8 cellular contexts compared by ENCODE assay signal in genomic region chr11:61161190-61162091, GRCh38. TPM values are rescaled to one million over a fixed set of nuclear protein-coding genes. Genes with fewer than 3 reads are reported as not detected.
DNase-seq lines count a peak whose midpoint lies in the region; ATAC-seq, FAIRE-seq and TF ChIP-seq lines count a peak whose summit lies in the region.

Gene VPS37C (minus strand): TSS chr11:61161426. CDS start chr11:61138829, 22,597 bp downstream.

- no peaks in the 10 kb centered on the region for H4K20me1 ChIP-seq in SU-DHL-6 (ENCODE audit: low read depth, low read length)

- H3K27ac Mint-ChIP-seq in activated naive CD8-positive, alpha-beta T cell treated with anti-CD3 and anti-CD28 coated beads, Interleukin-2, amount 50 U/mL, for 24 hours, result peak within 1 kb of the TSS; percentile 86

- DNase-seq in GM12891 (ENCODE audit: insufficient read length, low spot score) (peak; percentile 89), NCI-H128 (lab: John Stamatoyannopoulos, UW; ENCODE audit: unreplicated experiment) (peak; percentile 83), Right ventricle myocardium inferior (ENCODE audit: missing footprints) (peak; percentile 95), tibial artery (peak; percentile 83 to 93)
- DNase-seq in activated naive CD8-positive, alpha-beta T cell treated with anti-CD3 and anti-CD28 coated beads, Interleukin-2, amount 50 U/mL, for 24 hours, result peak; percentile 97

- TF ChIP-seq CTCF in SU-DHL-6 (IDR thresholded peaks at IDR 0.05; ENCODE audit: insufficient read depth, low read length, poor library complexity, severe bottlenecking), result no peak
- peak; percentile 20 for TF ChIP-seq CTCF in parathyroid adenoma (IDR thresholded peaks at IDR 0.05)
- peak; percentile 22 to 45 for TF ChIP-seq CTCF in tibial artery (IDR thresholded peaks at IDR 0.05)

- H3K27me3 ChIP-seq in SU-DHL-6 (ENCODE audit: low read length) (no peaks in the 10 kb centered on the region), parathyroid adenoma (ENCODE audit: control insufficient read depth, insufficient read depth, low read length) (no peaks in the 10 kb centered on the region), tibial artery (no peaks in the 10 kb centered on the region)

- H2AFZ ChIP-seq in SU-DHL-6 (ENCODE audit: low read depth, low read length, severe bottlenecking), result peak within 1 kb of the TSS; percentile 82
- H2AFZ ChIP-seq in parathyroid adenoma, result peak within 1 kb of the TSS; percentile 86

- no peaks in the 10 kb centered on the region for H3K27me3 Mint-ChIP-seq in activated naive CD8-positive, alpha-beta T cell treated with anti-CD3 and anti-CD28 coated beads, Interleukin-2, amount 50 U/mL, for 24 hours

- intact Hi-C loops in Right ventricle myocardium inferior (cut with DNase I) (no loop called here), tibial artery (cut with DNase I; ENCODE audit: low total_unique reads) (loop anchor here (2.0 kb wide), 1 partner anchor 27 kb away; no protein-coding TSS in a partner anchor)

- H3K9me3 ChIP-seq in SU-DHL-6 (ENCODE audit: insufficient read depth, low read length), result no peaks in the 10 kb centered on the region
- no peaks in the 10 kb centered on the region for H3K9me3 ChIP-seq in parathyroid adenoma (ENCODE audit: control insufficient read depth, low read length)
- H3K9me3 ChIP-seq in tibial artery, result no peaks in the 10 kb centered on the region

- peaks cover 14% of the 10 kb centered on the region; the same call in 1 of the 2 replicates for H3F3A ChIP-seq in SU-DHL-6 (ENCODE audit: insufficient read depth)

- peak within 1 kb of the TSS; percentile 94 for H3K4me2 ChIP-seq in SU-DHL-6 (ENCODE audit: low read depth, low read length, poor library complexity, severe bottlenecking)
- peak within 1 kb of the TSS; percentile 89 for H3K4me2 ChIP-seq in parathyroid adenoma (ENCODE audit: low read length)

- H3K4me1 ChIP-seq in parathyroid adenoma, result peaks cover 7% of the 10 kb centered on the region
- peaks cover 0 to 34% (median 22%) of the 10 kb centered on the region in 4 donors for H3K4me1 ChIP-seq in tibial artery

- peak within 1 kb of the TSS; percentile 79 for H3K9ac ChIP-seq in SU-DHL-6 (ENCODE audit: low read length)
- H3K9ac ChIP-seq in parathyroid adenoma, result no peak within 1 kb of the TSS

- peak within 1 kb of the TSS; percentile 85 for H3K4me3 Mint-ChIP-seq in activated naive CD8-positive, alpha-beta T cell treated with anti-CD3 and anti-CD28 coated beads, Interleukin-2, amount 50 U/mL, for 24 hours

- peak; percentile 79 for ATAC-seq in HG02759 (IDR thresholded peaks at IDR 0.05; ENCODE audit: unreplicated experiment)
- ATAC-seq in activated naive CD8-positive, alpha-beta T cell treated with anti-CD3 and anti-CD28 coated beads, Interleukin-2, amount 50 U/mL, for 24 hours, result peak; percentile 80
- ATAC-seq in Right ventricle myocardium inferior, result peak; percentile 98

- H3K27ac ChIP-seq in SU-DHL-6 (ENCODE audit: low read depth, low read length) (peak within 1 kb of the TSS; percentile 88), parathyroid adenoma (peak within 1 kb of the TSS; percentile 93), tibial artery (peak within 1 kb of the TSS; percentile 91 to 98)

- no peaks in the 10 kb centered on the region for H3K9me2 ChIP-seq in SU-DHL-6 (replicated peaks; ENCODE audit: insufficient read depth, low read length)

- peaks cover 64% of the 10 kb centered on the region for H3K4me1 Mint-ChIP-seq in activated naive CD8-positive, alpha-beta T cell treated with anti-CD3 and anti-CD28 coated beads, Interleukin-2, amount 50 U/mL, for 24 hours

- H3K79me2 ChIP-seq in SU-DHL-6 (ENCODE audit: insufficient read depth, low read length) (peaks cover 7% of the 10 kb centered on the region; the same call in 1 of the 2 replicates), parathyroid adenoma (peaks cover 8% of the 10 kb centered on the region)

- no peaks in the 10 kb centered on the region for H3K36me3 ChIP-seq in SU-DHL-6 (ENCODE audit: low read length)
- H3K36me3 ChIP-seq in parathyroid adenoma (ENCODE audit: control insufficient read depth, insufficient read depth, low read length), result no peaks in the 10 kb centered on the region
- H3K36me3 ChIP-seq in tibial artery, result no peaks in the 10 kb centered on the region

- peak; percentile 75 for TF ChIP-seq POLR2A in GM12891 (IDR thresholded peaks at IDR 0.05; ENCODE audit: low read depth, low read length)

- peak within 1 kb of the TSS; percentile 67 for H3K4me3 ChIP-seq in SU-DHL-6 (ENCODE audit: insufficient read depth, low read length, poor library complexity, severe bottlenecking)
- peak within 1 kb of the TSS; percentile 66 for H3K4me3 ChIP-seq in parathyroid adenoma (ENCODE audit: low read depth, low read length)
- peak within 1 kb of the TSS; percentile 68 to 85 for H3K4me3 ChIP-seq in tibial artery

- peak; percentile 96 for FAIRE-seq in GM12891 (lab: Jason Lieb, UNC)

- H3K36me3 Mint-ChIP-seq in activated naive CD8-positive, alpha-beta T cell treated with anti-CD3 and anti-CD28 coated beads, Interleukin-2, amount 50 U/mL, for 24 hours (ENCODE audit: low read depth), result peaks cover 5% of the 10 kb centered on the region

- H3K9me3 Mint-ChIP-seq in activated naive CD8-positive, alpha-beta T cell treated with anti-CD3 and anti-CD28 coated beads, Interleukin-2, amount 50 U/mL, for 24 hours, result no peaks in the 10 kb centered on the region

TF ChIP-seq in GM12891, 5 proteins besides CTCF, POLR2A, EP300 and RAD21:
- TF ChIP-seq POLR2AphosphoS5 (IDR thresholded peaks at IDR 0.05; ENCODE audit: low read depth, low read length) (peak; percentile 81), PAX5 (IDR thresholded peaks at IDR 0.05; ENCODE audit: insufficient read depth, low read length, severe bottlenecking) (no peak), TAF1 (IDR thresholded peaks at IDR 0.05; ENCODE audit: low read depth, low read length) (peak; percentile 63), SPI1 (IDR thresholded peaks at IDR 0.05; ENCODE audit: low read depth, low read length) (no peak), POU2F2 (IDR thresholded peaks at IDR 0.05; ENCODE audit: low read depth, low read length) (0 out of 2 replicates have a peak, but pooled peaks have one; percentile 31)

RNA-seq across cellular contexts. Expression of gene VPS37C, which starts in this region (rescaled TPM):
- polyA plus RNA-seq in GM12891 (2012; ENCODE audit: low read depth, missing spikeins), result 6.5 TPM
- 16.5 TPM for total RNA-seq in Right ventricle myocardium inferior

Comparison
In these comparisons a context has a peak if more than half of its experiments do, and no peak if none do; other contexts are left out.
1. Peak in every context shown above with its lines: DNase-seq, ATAC-seq, H3K4me3 ChIP-seq and H3K27ac ChIP-seq.